ENCODE assay signal across 1 cellular context in genomic region chr2:171176516-171176915, GRCh38.
TF ChIP-seq lines count a peak whose summit lies in the region.

No MANE protein-coding gene starts in this region.

TF ChIP-seq in HepG2, 621 proteins besides CTCF, POLR2A, EP300 and RAD21 (continued from another document):
- TF ChIP-seq TRAFD1 (CRISPR knock-in tag; IDR thresholded peaks at IDR 0.05; ENCODE audit: borderline replicate concordance) (no peak), ZSCAN12 (CRISPR knock-in tag; IDR thresholded peaks at IDR 0.05) (no peak), HOXD1 (CRISPR knock-in tag; IDR thresholded peaks at IDR 0.05) (no peak), PRPF4 (IDR thresholded peaks at IDR 0.05; ENCODE audit: low read depth, low read length, poor library complexity, severe bottlenecking) (no peak), ZBTB1 (CRISPR knock-in tag; IDR thresholded peaks at IDR 0.05; ENCODE audit: borderline replicate concordance) (no peak), NFE2 (CRISPR knock-in tag; IDR thresholded peaks at IDR 0.05) (no peak), ZNF772 (CRISPR knock-in tag; IDR thresholded peaks at IDR 0.05) (no peak), RELA (CRISPR knock-in tag; IDR thresholded peaks at IDR 0.05) (no peak)
